Comparison of ENCODE assay signal across 15 cellular contexts in genomic region chrX:150219374-150220185, GRCh38.
DNase-seq lines count a peak whose midpoint lies in the region; ATAC-seq and TF ChIP-seq lines count a peak whose summit lies in the region.
"Had no signal": no experiment of that assay in that cellular context is flagged by ENCODE, and none has a peak within 500 bp of the region (broad histone marks: within the 10 kb centered on the region; RNA-seq: fewer than 3 reads in every experiment).

No MANE protein-coding gene starts in this region.

- no peaks in the 10 kb centered on the region for H3K27me3 ChIP-seq in right lobe of liver
- no peaks in the 10 kb centered on the region for H3K27me3 ChIP-seq in lower lobe of right lung (ENCODE audit: low read depth)
- H3K27me3 ChIP-seq: ovary, upper lobe of left lung had no signal

- in situ Hi-C loops in SK-MEL-5 (cut with HindIII; ENCODE audit: low pct_unique_long_range_greater_than_20kb, low sequenced_read_pairs): no loop called here

- ATAC-seq in GM21717 (IDR thresholded peaks at IDR 0.05; ENCODE audit: unreplicated experiment) (peak; percentile 85), right lobe of liver (no peak), lower lobe of right lung (no peak)

- TF ChIP-seq CTCF in AG10803 (conservative IDR thresholded peaks at IDR 0.05; ENCODE audit: low read length) (no peak), right lobe of liver (IDR thresholded peaks at IDR 0.05) (no peak), lower lobe of right lung (IDR thresholded peaks at IDR 0.05) (no peak)

- H3K4me3 ChIP-seq in AG10803 (ENCODE audit: low read length): no peak overlapping the region
- H3K4me3 ChIP-seq in right lobe of liver: no peak overlapping the region
- H3K4me3 ChIP-seq in lower lobe of right lung: no peak overlapping the region
- H3K4me3 ChIP-seq: ovary, upper lobe of left lung had no signal

- no peak for TF ChIP-seq POLR2A in right lobe of liver (IDR thresholded peaks at IDR 0.05)

- WGBS in right lobe of liver (ENCODE audit: insufficient coverage, low coverage, low lambda C conversion rate, missing lambda C conversion rate): 53% methylated on average over 12 of the region's 17 CpGs

- intact Hi-C loops in right lobe of liver (cut with DNase I): no loop called here
- intact Hi-C loops in lower lobe of right lung (cut with DNase I): no loop called here

- no peaks in the 10 kb centered on the region for H3K4me1 ChIP-seq in right lobe of liver
- H3K4me1 ChIP-seq in lower lobe of right lung: no peaks in the 10 kb centered on the region
- H3K4me1 ChIP-seq: upper lobe of left lung had no signal

- no peaks in the 10 kb centered on the region for H3K36me3 ChIP-seq in right lobe of liver
- H3K36me3 ChIP-seq in lower lobe of right lung: no peaks in the 10 kb centered on the region
- H3K36me3 ChIP-seq: ovary, upper lobe of left lung had no signal

- peak; percentile 72 for DNase-seq in AG10803 (ENCODE audit: low read depth)
- DNase-seq in SK-MEL-5 (ENCODE audit: low read depth, low spot score): peak; percentile 0
- peak; percentile 55 for DNase-seq in kidney glomerular epithelial cell (lab: John Stamatoyannopoulos, UW)
- no peak for DNase-seq in activated CD4-positive, CD25-positive, alpha-beta regulatory T cell treated with anti-CD3 and anti-CD28 coated beads, Interleukin-2, amount 50 U/mL, for 72 hours
- no peak for DNase-seq in KG1 (lab: John Stamatoyannopoulos, UW)
- DNase-seq in right lobe of liver: no peak
- DNase-seq in lower lobe of right lung: no peak
- DNase-seq: aorta; CD4-positive, CD25-positive, alpha-beta regulatory T cell; KBM-7; SW 1271; upper lobe of left lung had no signal

- H3K9me3 ChIP-seq in right lobe of liver (no peaks in the 10 kb centered on the region), lower lobe of right lung (no peaks in the 10 kb centered on the region)
- H3K9me3 ChIP-seq: ovary, upper lobe of left lung had no signal

- H3K27ac ChIP-seq in right lobe of liver (no peak overlapping the region), lower lobe of right lung (no peak overlapping the region)
- H3K27ac ChIP-seq: epithelial cell of prostate, ovary, upper lobe of left lung had no signal

Comparison
In these comparisons a context has a peak if more than half of its experiments do, and no peak if none do; other contexts are left out.
1. DNase-seq: peak in AG10803 (single experiment), SK-MEL-5 (single experiment) and kidney glomerular epithelial cell (single experiment); none in activated CD4-positive, CD25-positive, alpha-beta regulatory T cell treated with anti-CD3 and anti-CD28 coated beads, Interleukin-2, amount 50 U/mL, for 72 hours (single experiment), KG1 (single experiment), right lobe of liver (0 of 3) and lower lobe of right lung (single experiment).